ENCODE assay signal across 18 cellular contexts in the genomic region with DNA sequence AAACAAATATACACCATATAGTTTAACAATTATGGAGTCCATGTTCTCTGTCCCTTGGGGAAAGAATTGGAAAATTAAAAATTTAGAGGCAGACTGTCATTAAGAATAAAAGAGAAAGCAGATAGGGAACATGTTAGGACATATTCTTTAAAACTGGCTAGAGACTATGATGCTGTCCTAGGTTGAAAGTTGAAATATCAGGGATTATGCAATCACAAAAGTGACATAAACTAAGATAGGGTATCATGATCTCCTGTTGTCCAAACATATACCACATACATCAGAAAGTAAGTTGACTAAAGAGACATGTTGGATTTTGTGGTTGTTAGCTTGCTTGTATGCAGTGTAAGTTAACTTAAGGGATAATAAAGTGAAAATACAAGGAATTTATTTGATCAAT. TPM values are rescaled to one million over a fixed set of nuclear protein-coding genes. Genes with fewer than 3 reads are reported as not detected.
DNase-seq lines count a peak whose midpoint lies in the region; ATAC-seq and TF ChIP-seq lines count a peak whose summit lies in the region.
"Had no signal": no experiment of that assay in that cellular context is flagged by ENCODE, and none has a peak within 500 bp of the region (broad histone marks: within the 10 kb centered on the region; RNA-seq: fewer than 3 reads in every experiment).

No MANE protein-coding gene starts in this region.

- H3K36me3 ChIP-seq in SK-N-MC (ENCODE audit: insufficient read depth, low read length) (no peaks in the 10 kb centered on the region), A673 (ENCODE audit: insufficient read depth, low read length, poor library complexity, severe bottlenecking) (no peaks in the 10 kb centered on the region)
- H3K36me3 ChIP-seq: heart right ventricle, sigmoid colon, suprapubic skin had no signal

- DNase-seq in NB4 (ENCODE audit: low read depth), result peak; percentile 7
- DNase-seq in SK-N-MC (ENCODE audit: low read depth, low spot score), result no peak
- DNase-seq in epithelial cell of prostate (ENCODE audit: low read depth, low spot score), result no peak
- DNase-seq in sciatic nerve (ENCODE audit: low spot score), result no peak
- DNase-seq in A673 (ENCODE audit: low spot score), result no peak
- no peak for DNase-seq in dorsolateral prefrontal cortex
- DNase-seq: activated naive CD8-positive, alpha-beta T cell treated with anti-CD3 and anti-CD28 coated beads for 36 hours; activated T-cell treated with anti-CD3 and anti-CD28 coated beads for 4 hours; CD4-positive, CD25-positive, alpha-beta regulatory T cell; heart right ventricle; NCI-H1105 treated with DMSO at 0.1 percent for 48 hours; NCI-H2029; NCI-H526 treated with DMSO at 0.1 percent for 48 hours; sigmoid colon; stimulated activated naive CD4-positive, alpha-beta T cell; T-helper 17 cell had no signal

- H3K27me3 ChIP-seq in A673 (replicated peaks; ENCODE audit: insufficient read depth, low read depth, low read length, poor library complexity) (no peaks in the 10 kb centered on the region), dorsolateral prefrontal cortex (no peaks in the 10 kb centered on the region)
- H3K27me3 ChIP-seq: heart right ventricle, sigmoid colon, suprapubic skin had no signal

- H3K9me3 ChIP-seq in SK-N-MC (ENCODE audit: low read depth, low read length) (no peaks in the 10 kb centered on the region), A673 (ENCODE audit: low read depth, low read length, poor library complexity, severe bottlenecking) (no peaks in the 10 kb centered on the region)
- H3K9me3 ChIP-seq: heart right ventricle, sigmoid colon, suprapubic skin had no signal

- ATAC-seq in sciatic nerve (peak; percentile 78), GM18909 (IDR thresholded peaks at IDR 0.05; ENCODE audit: poor library complexity, unreplicated experiment) (no peak)
- ATAC-seq: T-helper 17 cell had no signal

- intact Hi-C loops in sciatic nerve (cut with DNase I), result loop anchor here (10.0 kb wide), 1 partner anchor 287 kb away; the partner anchor contains the start of gene COPS2
- intact Hi-C loops in A673 (cut with micrococcal nuclease; ENCODE audit: unreplicated experiment), result loop anchor here (5.0 to 10.0 kb wide), 2 partner anchors 94 to 167 kb away; partner anchors contain the start of gene SHC4
- intact Hi-C loops in dorsolateral prefrontal cortex (cut with DNase I), result loop anchor here in 1 of 2 donors (10.0 kb wide), 1 partner anchor 557 kb away; the partner anchor contains the start of gene FGF7

- TF ChIP-seq POLR2A in NB4 (IDR thresholded peaks at IDR 0.05; ENCODE audit: extremely low read depth, insufficient read length), result no peak

- POLR2A ChIA-PET in A673 (lab: Charles Lee; ENCODE audit: low non-redundant PET), result no interaction called here

- no peak overlapping the region for H3K9ac ChIP-seq in SK-N-MC (ENCODE audit: insufficient read length)

- H3K4me3 ChIP-seq in NB4 (ENCODE audit: low read depth, low read length) (no peak overlapping the region), SK-N-MC (peak overlapping the region; percentile 22; the same call in 1 of the 2 replicates), A673 (ENCODE audit: low read depth, low read length, poor library complexity, severe bottlenecking) (no peak overlapping the region), dorsolateral prefrontal cortex (no peak overlapping the region)
- H3K4me3 ChIP-seq: heart right ventricle, sigmoid colon, suprapubic skin had no signal

- BruUV-seq in A673 (replicated peaks; lab: Mats Ljungman, UMichigan), result no TSS peak

- H3K27ac ChIP-seq in SK-N-MC (no peak overlapping the region), epithelial cell of prostate (peak overlapping the region; percentile 75), A673 (ENCODE audit: low read depth, low read length, poor library complexity, severe bottlenecking) (no peak overlapping the region), dorsolateral prefrontal cortex (no peak overlapping the region)
- H3K27ac ChIP-seq: suprapubic skin had no signal

- no peak for TF ChIP-seq CTCF in NB4 (IDR thresholded peaks at IDR 0.05; ENCODE audit: low read depth, low read length)
- TF ChIP-seq CTCF in A673 (conservative IDR thresholded peaks at IDR 0.05; ENCODE audit: low read depth, low read length), result no peak
- TF ChIP-seq CTCF in dorsolateral prefrontal cortex (IDR thresholded peaks at IDR 0.05 in 54 of 56, conservative IDR thresholded peaks at IDR 0.05 in 2 of 56; ENCODE audit: low read depth in 1 of 56, partially characterized antibody in 56 of 56), result no peak

- peaks cover 43% of the 10 kb centered on the region for H3K4me1 ChIP-seq in A673 (ENCODE audit: insufficient read depth, low read length, poor library complexity, severe bottlenecking)
- H3K4me1 ChIP-seq: suprapubic skin had no signal

- CTCF ChIA-PET in A673 (lab: Charles Lee), result no interaction called here

RNA-seq across cellular contexts. Expression of gene EID1, which starts 9.9 kb away (rescaled TPM):
- 140 TPM for total RNA-seq in sciatic nerve
- 128 and 137 TPM in 2 replicates for total RNA-seq in A673 (2021)
- total RNA-seq in dorsolateral prefrontal cortex, result 100 to 1,000 TPM; 107 to 240 (median 184) TPM

RNA-seq across cellular contexts. Expression of gene CEP152, which starts 57.1 kb away (rescaled TPM):
- total RNA-seq in sciatic nerve (11.1 TPM), A673 (2021) (31.6 and 33.7 TPM in 2 replicates), dorsolateral prefrontal cortex (10 to 100 TPM in 14 of 120 experiments, 1 to 10 TPM in 106; 2.5 to 15.4 (median 5.8) TPM)
